In the genomic region with DNA sequence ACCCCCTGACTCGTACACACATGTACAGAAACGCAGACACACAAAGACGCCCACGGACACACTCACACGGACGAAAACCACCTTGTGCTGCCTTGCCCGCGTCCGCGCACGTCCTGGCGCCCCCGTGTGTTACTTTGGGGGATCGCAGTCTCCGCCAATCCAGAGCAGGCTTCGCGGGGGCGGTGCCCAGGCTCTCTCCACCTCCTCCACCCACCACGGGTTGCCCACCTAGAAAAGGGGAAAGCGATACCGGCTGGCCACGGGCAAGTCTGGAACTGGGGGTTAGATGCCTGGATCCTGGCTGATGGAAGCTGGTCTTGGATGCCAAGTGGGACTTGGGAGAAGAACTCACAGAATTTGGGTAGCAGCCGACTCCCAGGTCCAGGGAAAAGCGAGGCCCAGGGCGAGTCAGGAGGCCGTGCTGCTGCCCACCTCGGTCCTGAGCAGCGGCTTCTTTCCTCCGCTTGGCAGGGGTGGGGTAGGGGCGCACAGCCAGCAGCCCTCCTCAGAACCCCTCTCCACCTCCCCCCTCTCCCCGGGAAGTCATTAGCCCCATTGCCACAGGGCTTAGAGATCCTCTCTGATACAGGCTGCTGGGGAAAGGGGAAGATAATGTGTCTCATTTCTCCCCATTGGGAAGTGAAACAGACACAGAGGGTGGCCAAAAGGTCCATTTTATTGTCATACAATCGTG, we compare ENCODE assay signal across 8 cellular contexts. TPM values are rescaled to one million over a fixed set of nuclear protein-coding genes. Genes with fewer than 3 reads are reported as not detected.
DNase-seq lines count a peak whose midpoint lies in the region; ATAC-seq, FAIRE-seq and TF ChIP-seq lines count a peak whose summit lies in the region.

No MANE protein-coding gene starts in this region.

- peaks cover 39% of the 10 kb centered on the region for H3K27me3 ChIP-seq in BE2C
- H3K27me3 ChIP-seq in HCT116 (ENCODE audit: insufficient read depth, low read length), result no peaks in the 10 kb centered on the region
- H3K27me3 ChIP-seq in NT2/D1 (ENCODE audit: insufficient read depth, insufficient read length), result peaks cover 80% of the 10 kb centered on the region
- H3K27me3 ChIP-seq in endothelial cell of umbilical vein (ENCODE audit: control insufficient read depth in 2 of 2, insufficient read depth in 2 of 2, low read length in 2 of 2), result peaks cover 83 to 85% of the 10 kb centered on the region in 2 experiments

- peak; percentile 83 for FAIRE-seq in endothelial cell of umbilical vein (lab: Jason Lieb, UNC)

- no peaks in the 10 kb centered on the region for H3K36me3 ChIP-seq in BE2C
- H3K36me3 ChIP-seq in HCT116 (ENCODE audit: control insufficient read depth in 1 of 2, insufficient read depth in 2 of 2, low read length in 2 of 2), result no peaks in the 10 kb centered on the region
- no peaks in the 10 kb centered on the region for H3K36me3 ChIP-seq in NT2/D1 (ENCODE audit: insufficient read depth, insufficient read length, low read length)
- no peaks in the 10 kb centered on the region for H3K36me3 ChIP-seq in endothelial cell of umbilical vein (ENCODE audit: control insufficient read depth in 2 of 2, extremely low read depth in 1 of 2, insufficient read depth in 2 of 2, low read length in 2 of 2)

- POLR2A ChIA-PET in HCT116 (lab: Charles Lee) (no interaction called here), endothelial cell of umbilical vein (lab: Charles Lee) (no interaction called here)

- TF ChIP-seq RAD21 in HCT116 (IDR thresholded peaks at IDR 0.05; ENCODE audit: low read depth), result no peak

- H3K9ac ChIP-seq in HCT116 (ENCODE audit: low read length), result peak overlapping the region; percentile 54
- H3K9ac ChIP-seq in NT2/D1 (ENCODE audit: insufficient read length, low read depth), result peak overlapping the region; percentile 58
- no peak overlapping the region for H3K9ac ChIP-seq in endothelial cell of umbilical vein (replicated peaks; ENCODE audit: extremely low read depth, insufficient read depth, low read length)

- peak; percentile 89 for TF ChIP-seq CTCF in BE2C (IDR thresholded peaks at IDR 0.05; ENCODE audit: low read depth, low read length)
- peak in 2 of 3 experiments; percentile 93 to 94; a peak in 4 of 6 replicates for TF ChIP-seq CTCF in HCT116 (IDR thresholded peaks at IDR 0.05 in 2 of 3, conservative IDR thresholded peaks at IDR 0.05 in 1 of 3; ENCODE audit: borderline replicate concordance in 1 of 3, insufficient read depth in 1 of 3, low read depth in 2 of 3, low read length in 2 of 3)
- peak; percentile 90 to 98 for TF ChIP-seq CTCF in endothelial cell of umbilical vein (IDR thresholded peaks at IDR 0.05; ENCODE audit: extremely low read depth in 1 of 2, insufficient read depth in 1 of 2, low read depth in 1 of 2, low read length in 2 of 2)

- H4K20me1 ChIP-seq in HCT116 (ENCODE audit: insufficient read depth) (no peaks in the 10 kb centered on the region), endothelial cell of umbilical vein (replicated peaks; ENCODE audit: control insufficient read depth, extremely low read depth, insufficient read depth, low read length) (no peaks in the 10 kb centered on the region)

- ATAC-seq in HCT116, result peak; percentile 43
- no peak for ATAC-seq in GM21367 (IDR thresholded peaks at IDR 0.05; ENCODE audit: unreplicated experiment)

- H3K9me3 ChIP-seq in BE2C, result no peaks in the 10 kb centered on the region
- no peaks in the 10 kb centered on the region for H3K9me3 ChIP-seq in HCT116 (ENCODE audit: control insufficient read depth in 1 of 2, insufficient read depth in 1 of 2, low read depth in 1 of 2, low read length in 2 of 2)
- no peaks in the 10 kb centered on the region for H3K9me3 ChIP-seq in NT2/D1 (ENCODE audit: insufficient read depth, low read length)
- H3K9me3 ChIP-seq in endothelial cell of umbilical vein (replicated peaks; ENCODE audit: control insufficient read depth, insufficient read depth, low read length), result no peaks in the 10 kb centered on the region

- H3K79me2 ChIP-seq in HCT116 (ENCODE audit: insufficient read depth, low read length) (no peaks in the 10 kb centered on the region), endothelial cell of umbilical vein (ENCODE audit: control insufficient read depth, insufficient read depth, low read length) (no peaks in the 10 kb centered on the region)

- DNase-seq in BE2C (peak; percentile 86), HCT116 (ENCODE audit: low read depth, low spot score) (no peak), NT2/D1 (ENCODE audit: low read depth, low spot score) (no peak), endothelial cell of umbilical vein (ENCODE audit: low read depth, low spot score) (peak; percentile 71), mucosa of gallbladder (ENCODE audit: low spot score) (peak; percentile 62)
- peak; percentile 49 for DNase-seq in activated CD8-positive, alpha-beta memory T cell treated with anti-CD3 and anti-CD28 coated beads, Interleukin-2, amount 50 U/mL, for 24 hours (ENCODE audit: extremely low read depth)
- peak; percentile 53 to 68 for DNase-seq in stimulated activated CD8-positive, alpha-beta memory T cell treated with anti-CD3 and anti-CD28 coated beads, Interleukin-7, amount 100 ng/mL, for 48 hours (ENCODE audit: extremely low read depth in 1 of 2, low read depth in 1 of 2)

- no peak for TF ChIP-seq POLR2A in HCT116 (IDR thresholded peaks at IDR 0.05; ENCODE audit: borderline replicate concordance, extremely low read depth, insufficient read depth, insufficient read length)
- no peak for TF ChIP-seq POLR2A in endothelial cell of umbilical vein (IDR thresholded peaks at IDR 0.05; ENCODE audit: low read depth, low read length)

- H3K9me1 ChIP-seq in endothelial cell of umbilical vein (replicated peaks; ENCODE audit: control insufficient read depth, extremely low read depth, insufficient read depth, low read length), result no peaks in the 10 kb centered on the region

- no TSS peak for BruUV-seq in HCT116 (replicated peaks; lab: Mats Ljungman, UMichigan)
- BruUV-seq in endothelial cell of umbilical vein (replicated peaks; lab: Mats Ljungman, UMichigan), result no TSS peak

- CTCF ChIA-PET in HCT116 (lab: Charles Lee), result interaction anchor here (1.0 to 1.6 kb wide), 3 partner anchors 13 to 26 kb away, joined by 3 to 12 read pairs (median 3); no protein-coding TSS in a partner anchor
- CTCF ChIA-PET in endothelial cell of umbilical vein (lab: Charles Lee), result interaction anchor here (0.8 to 3.1 kb wide), 10 partner anchors 11 to 113 kb away, joined by 3 to 49 read pairs (median 5); partner anchors contain the start of genes PLOD3 and ZNHIT1

- peak overlapping the region; percentile 80 for H3K4me2 ChIP-seq in HCT116 (ENCODE audit: low read length)
- H3K4me2 ChIP-seq in endothelial cell of umbilical vein (ENCODE audit: insufficient read depth, low read length), result no peak overlapping the region

- H3K27ac ChIP-seq in HCT116 (ENCODE audit: low read depth, low read length) (no peak overlapping the region), endothelial cell of umbilical vein (ENCODE audit: insufficient read depth, low read depth, low read length) (no peak overlapping the region)

- intact Hi-C loops in HCT116 (cut with micrococcal nuclease), result loop anchor here (1.0 kb wide), 1 partner anchor 26 kb away; no protein-coding TSS in a partner anchor
- intact Hi-C loops in endothelial cell of umbilical vein (cut with micrococcal nuclease), result loop anchor here (1.0 to 10.0 kb wide), 5 partner anchors 22 to 565 kb away; partner anchors contain the start of gene ACHE

- no peaks in the 10 kb centered on the region for H3K9me2 ChIP-seq in HCT116 (ENCODE audit: insufficient read depth)

- H3K4me1 ChIP-seq in BE2C (peaks cover 16% of the 10 kb centered on the region), HCT116 (ENCODE audit: control insufficient read depth in 1 of 2, insufficient read depth in 2 of 2, low read length in 2 of 2) (peaks cover 50 to 84% of the 10 kb centered on the region in 2 experiments), NT2/D1 (ENCODE audit: insufficient read depth, insufficient read length) (peaks cover 23% of the 10 kb centered on the region), endothelial cell of umbilical vein (ENCODE audit: control insufficient read depth, extremely low read depth, insufficient read depth, low read length) (peaks cover 3% of the 10 kb centered on the region)

- dilution Hi-C loops in endothelial cell of umbilical vein (cut with MboI; ENCODE audit: extremely low pct_ligation_motif_present, low sequenced_read_pairs), result no loop called here

- RAD21 ChIA-PET in HCT116 (lab: Charles Lee; ENCODE audit: low non-redundant PET in 1 of 2, low total read pairs in 2 of 2, uncharacterized antibody in 2 of 2, unreplicated experiment in 2 of 2), result no interaction called here

- H3K4me3 ChIP-seq in BE2C (ENCODE audit: low read depth, low read length) (peak overlapping the region; percentile 97), HCT116 (replicated peaks in 1 of 2; ENCODE audit: low read depth in 1 of 2, low read length in 2 of 2) (peak overlapping the region; percentile 49 to 55), NT2/D1 (ENCODE audit: insufficient read length, low read depth) (peak overlapping the region; percentile 29), endothelial cell of umbilical vein (replicated peaks in 1 of 3; ENCODE audit: insufficient read depth in 1 of 3, low read depth in 1 of 3, low read length in 3 of 3) (no peak overlapping the region)

- H2AFZ ChIP-seq in HCT116 (ENCODE audit: low read depth, low read length, poor library complexity, severe bottlenecking) (no peak overlapping the region), endothelial cell of umbilical vein (ENCODE audit: low read depth, low read length) (no peak overlapping the region)

RNA-seq across cellular contexts. Expression of gene VGF, which starts 4.6 kb away (rescaled TPM):
- 1,310 TPM for polyA plus RNA-seq in BE2C (2012; ENCODE audit: insufficient read depth, insufficient read length, low read depth)
- total RNA-seq in HCT116 (2021; ENCODE audit: unreplicated experiment) (43.2 TPM), endothelial cell of umbilical vein (not detected in 2 replicates), mucosa of gallbladder (0.29 TPM)
- 23.1 and 30.2 TPM in 2 replicates for polyA plus RNA-seq in HCT116 (2012)
- polyA plus RNA-seq in endothelial cell of umbilical vein, result 0.03 TPM in 1 of 2 replicates, not detected in the other
- polyA plus RNA-seq in endothelial cell of umbilical vein (2011; cell fraction: cytosol; rRNA removed), result not detected in 2 replicates
- polyA plus RNA-seq in endothelial cell of umbilical vein (2011; cell fraction: nucleus; rRNA removed), result not detected in 2 replicates
- not detected in 2 replicates for polyA plus RNA-seq in endothelial cell of umbilical vein (2012)
- not detected in 2 replicates for polyA minus RNA-seq in endothelial cell of umbilical vein
- not detected for polyA minus RNA-seq in endothelial cell of umbilical vein (2011; cell fraction: cytosol; rRNA and poly(A)+ RNA removed)
- polyA minus RNA-seq in endothelial cell of umbilical vein (2011; cell fraction: nucleus; rRNA and poly(A)+ RNA removed), result not detected in 2 replicates

RNA-seq across cellular contexts. Expression of gene NAT16, which starts 10.1 kb away (rescaled TPM):
- 3.5 TPM for polyA plus RNA-seq in BE2C (2012; ENCODE audit: insufficient read depth, insufficient read length, low read depth)
- total RNA-seq in HCT116 (2021; ENCODE audit: unreplicated experiment) (2.0 TPM), endothelial cell of umbilical vein (not detected in 2 replicates), mucosa of gallbladder (not detected)
- polyA plus RNA-seq in HCT116 (2012), result 3.4 and 3.6 TPM in 2 replicates
- polyA plus RNA-seq in endothelial cell of umbilical vein, result not detected in 2 replicates
- not detected in 2 replicates for polyA plus RNA-seq in endothelial cell of umbilical vein (2011; cell fraction: cytosol; rRNA removed)
- not detected in 2 replicates for polyA plus RNA-seq in endothelial cell of umbilical vein (2011; cell fraction: nucleus; rRNA removed)
- polyA plus RNA-seq in endothelial cell of umbilical vein (2012), result not detected in 2 replicates
- not detected in 2 replicates for polyA minus RNA-seq in endothelial cell of umbilical vein
- not detected for polyA minus RNA-seq in endothelial cell of umbilical vein (2011; cell fraction: cytosol; rRNA and poly(A)+ RNA removed)
- not detected in 2 replicates for polyA minus RNA-seq in endothelial cell of umbilical vein (2011; cell fraction: nucleus; rRNA and poly(A)+ RNA removed)

RNA-seq across cellular contexts. Expression of gene AP1S1, which starts 15.7 kb away (rescaled TPM):
- polyA plus RNA-seq in BE2C (2012; ENCODE audit: insufficient read depth, insufficient read length, low read depth), result 312 TPM
- 130 TPM for total RNA-seq in HCT116 (2021; ENCODE audit: unreplicated experiment)
- polyA plus RNA-seq in HCT116 (2012), result 141 and 168 TPM in 2 replicates
- total RNA-seq in endothelial cell of umbilical vein, result 70.9 and 93.3 TPM in 2 replicates
- 82.8 and 106 TPM in 2 replicates for polyA plus RNA-seq in endothelial cell of umbilical vein
- 139 and 140 TPM in 2 replicates for polyA plus RNA-seq in endothelial cell of umbilical vein (2011; cell fraction: cytosol; rRNA removed)
- polyA plus RNA-seq in endothelial cell of umbilical vein (2011; cell fraction: nucleus; rRNA removed), result 68.1 and 78.9 TPM in 2 replicates
- polyA plus RNA-seq in endothelial cell of umbilical vein (2012), result 127 and 166 TPM in 2 replicates
- polyA minus RNA-seq in endothelial cell of umbilical vein, result 67.4 and 70.2 TPM in 2 replicates
- 37.6 TPM for polyA minus RNA-seq in endothelial cell of umbilical vein (2011; cell fraction: cytosol; rRNA and poly(A)+ RNA removed)
- 7.4 and 8.7 TPM in 2 replicates for polyA minus RNA-seq in endothelial cell of umbilical vein (2011; cell fraction: nucleus; rRNA and poly(A)+ RNA removed)
- 63.9 TPM for total RNA-seq in mucosa of gallbladder

RNA-seq across cellular contexts. Expression of gene MOGAT3, which starts 30.9 kb away (rescaled TPM):
- not detected for polyA plus RNA-seq in BE2C (2012; ENCODE audit: insufficient read depth, insufficient read length, low read depth)
- not detected for total RNA-seq in HCT116 (2021; ENCODE audit: unreplicated experiment)
- 0.04 TPM in 1 of 2 replicates, not detected in the other for polyA plus RNA-seq in HCT116 (2012)
- not detected in 2 replicates for total RNA-seq in endothelial cell of umbilical vein
- not detected in 2 replicates for polyA plus RNA-seq in endothelial cell of umbilical vein
- not detected in 2 replicates for polyA plus RNA-seq in endothelial cell of umbilical vein (2011; cell fraction: cytosol; rRNA removed)
- not detected in 2 replicates for polyA plus RNA-seq in endothelial cell of umbilical vein (2011; cell fraction: nucleus; rRNA removed)
- not detected in 2 replicates for polyA plus RNA-seq in endothelial cell of umbilical vein (2012)
- polyA minus RNA-seq in endothelial cell of umbilical vein, result not detected in 2 replicates
- not detected for polyA minus RNA-seq in endothelial cell of umbilical vein (2011; cell fraction: cytosol; rRNA and poly(A)+ RNA removed)
- not detected in 2 replicates for polyA minus RNA-seq in endothelial cell of umbilical vein (2011; cell fraction: nucleus; rRNA and poly(A)+ RNA removed)
- total RNA-seq in mucosa of gallbladder, result 0.14 TPM

RNA-seq across cellular contexts. Expression of gene SERPINE1, which starts 43.1 kb away (rescaled TPM):
- 2.7 TPM for polyA plus RNA-seq in BE2C (2012; ENCODE audit: insufficient read depth, insufficient read length, low read depth)
- total RNA-seq in HCT116 (2021; ENCODE audit: unreplicated experiment) (12.8 TPM), endothelial cell of umbilical vein (2,296 and 2,645 TPM in 2 replicates), mucosa of gallbladder (6.6 TPM)
- polyA plus RNA-seq in HCT116 (2012), result 32.8 and 45.4 TPM in 2 replicates
- 4,637 and 5,683 TPM in 2 replicates for polyA plus RNA-seq in endothelial cell of umbilical vein
- 3,941 and 4,610 TPM in 2 replicates for polyA plus RNA-seq in endothelial cell of umbilical vein (2011; cell fraction: cytosol; rRNA removed)
- polyA plus RNA-seq in endothelial cell of umbilical vein (2011; cell fraction: nucleus; rRNA removed), result 2,230 and 2,366 TPM in 2 replicates
- polyA plus RNA-seq in endothelial cell of umbilical vein (2012), result 3,488 and 3,747 TPM in 2 replicates
- polyA minus RNA-seq in endothelial cell of umbilical vein, result 3,663 and 4,731 TPM in 2 replicates
- polyA minus RNA-seq in endothelial cell of umbilical vein (2011; cell fraction: cytosol; rRNA and poly(A)+ RNA removed), result 2.8 TPM
- 786 and 802 TPM in 2 replicates for polyA minus RNA-seq in endothelial cell of umbilical vein (2011; cell fraction: nucleus; rRNA and poly(A)+ RNA removed)

Comparison
In these comparisons a context has a peak if more than half of its experiments do, and no peak if none do; other contexts are left out.
1. DNase-seq: peak in BE2C (single experiment), activated CD8-positive, alpha-beta memory T cell treated with anti-CD3 and anti-CD28 coated beads, Interleukin-2, amount 50 U/mL, for 24 hours (single experiment), endothelial cell of umbilical vein (single experiment), mucosa of gallbladder (single experiment) and stimulated activated CD8-positive, alpha-beta memory T cell treated with anti-CD3 and anti-CD28 coated beads, Interleukin-7, amount 100 ng/mL, for 48 hours (2 of 2); none in HCT116 (single experiment) and NT2/D1 (single experiment).
2. H3K4me3 ChIP-seq: peak in BE2C (single experiment), HCT116 (2 of 2) and NT2/D1 (single experiment); none in endothelial cell of umbilical vein (0 of 3).
3. RNA of gene VGF, which starts 4.6 kb away (total RNA-seq): 43.2 TPM in HCT116 (single experiment); 0.29 TPM in mucosa of gallbladder (single experiment) and not detected in endothelial cell of umbilical vein; every median in the first group is over 10 times any median in the second.
4. Peak in every context shown above with its lines, with median percentiles within 50 percentile points of each other: CTCF ChIP-seq.